8 cellular contexts compared by ENCODE assay signal in the genomic region with DNA sequence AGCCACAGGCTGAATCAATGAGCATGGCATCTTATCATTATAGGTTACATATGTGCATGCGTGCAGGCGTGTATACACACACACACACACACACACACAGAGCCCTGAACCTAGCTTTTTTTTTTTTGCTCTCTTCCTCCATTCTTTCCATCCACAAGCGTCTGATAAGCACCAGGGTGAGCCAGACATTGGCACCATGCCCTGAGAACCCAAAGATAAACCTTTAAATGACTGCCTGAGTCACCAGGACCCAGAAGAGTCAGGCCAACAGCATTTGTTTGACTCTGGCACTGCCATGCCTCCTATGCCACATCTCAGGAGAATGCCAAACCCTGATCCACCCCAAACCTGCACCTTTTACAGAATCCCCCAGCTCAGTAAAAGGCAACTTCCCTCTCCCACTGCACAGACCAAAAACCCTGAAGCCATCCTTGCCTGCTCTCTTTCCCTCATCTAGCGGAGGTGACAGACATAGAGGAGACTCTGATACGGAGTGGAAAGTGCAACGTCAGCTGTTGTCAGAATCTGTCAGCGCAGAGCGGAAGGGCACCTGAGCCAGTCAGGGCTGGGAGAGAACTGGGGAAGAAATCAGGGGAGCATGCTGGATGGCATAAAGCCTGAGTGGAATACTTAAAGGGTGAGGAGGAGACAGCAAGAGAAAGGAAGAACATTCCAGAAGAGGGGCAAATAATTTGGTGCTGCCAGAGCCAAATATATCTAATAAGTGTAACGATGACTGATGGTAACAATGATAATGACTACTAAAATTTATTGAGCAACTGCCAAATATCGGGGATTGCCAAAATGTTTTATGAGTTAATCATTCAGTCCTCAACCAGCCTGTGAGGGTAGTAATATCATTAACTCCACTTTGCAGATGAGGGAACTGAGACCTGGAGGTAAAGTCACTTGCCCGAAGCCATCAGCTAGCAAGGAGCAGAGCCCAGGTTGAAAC. TPM values are rescaled to one million over a fixed set of nuclear protein-coding genes. Genes with fewer than 3 reads are reported as not detected.
DNase-seq lines count a peak whose midpoint lies in the region; TF ChIP-seq lines count a peak whose summit lies in the region.

No MANE protein-coding gene starts in this region.

- no peak overlapping the region for H2BK12ac ChIP-seq in H9 (ENCODE audit: insufficient read length, low read depth, low read length)

- no peak overlapping the region for H3T11ph ChIP-seq in H9 (ENCODE audit: low read length)

- no peak overlapping the region for H3K4me2 ChIP-seq in H9 (ENCODE audit: insufficient read depth, insufficient read length, low read length)

- H3K9me3 ChIP-seq in H9 (ENCODE audit: control insufficient read depth, low read depth, low read length): no peaks in the 10 kb centered on the region

- no peaks in the 10 kb centered on the region; a peak in 1 of 5 replicates for H3K9me3 Mint-ChIP-seq in H9
- no peaks in the 10 kb centered on the region for H3K9me3 Mint-ChIP-seq in endothelial cell (ENCODE audit: unreplicated experiment)

- no peaks in the 10 kb centered on the region for H3K79me1 ChIP-seq in H9 (ENCODE audit: insufficient read depth, low read depth, low read length, poor library complexity, severe bottlenecking)

- H4K91ac ChIP-seq in H9 (ENCODE audit: insufficient read length, low read depth, low read length): no peak overlapping the region

- H3K4ac ChIP-seq in H9 (ENCODE audit: low read depth, low read length): no peak overlapping the region

- no peak overlapping the region for H2AFZ ChIP-seq in H9 (ENCODE audit: low read length)

- no peak overlapping the region for H4K8ac ChIP-seq in H9 (replicated peaks; ENCODE audit: insufficient read length, low read depth, low read length)

- peaks cover 5% of the 10 kb centered on the region; the same call in 1 of the 2 replicates for H3K27me3 ChIP-seq in H9 (ENCODE audit: insufficient read depth, low read length)

- H2BK5ac ChIP-seq in H9 (ENCODE audit: insufficient read length, low read length): no peak overlapping the region

- H3K18ac ChIP-seq in H9 (ENCODE audit: insufficient read length, low read depth, low read length): no peak overlapping the region

- no peak overlapping the region for H3K56ac ChIP-seq in H9 (ENCODE audit: insufficient read length, low read depth, low read length)

- DNase-seq in COLO829 (ENCODE audit: low spot score): peak; percentile 58
- DNase-seq in NCI-H69 (lab: John Stamatoyannopoulos, UW): peak; percentile 52
- peak; percentile 82 for DNase-seq in activated effector memory CD4-positive, alpha-beta T cell treated with anti-CD3 and anti-CD28 coated beads, Interleukin-2, amount 50 U/mL, for 16 hours
- DNase-seq in iris pigment epithelial cell (ENCODE audit: low read depth): peak; percentile 93
- peak in 2 of 3 donors; percentile 35 to 38 for DNase-seq in stimulated activated CD4-positive, alpha-beta T cell treated with anti-CD3 and anti-CD28 coated beads, TNF-alpha, amount 100 ng/mL, for 48 hours (ENCODE audit: low read depth in 3 of 3)
- DNase-seq in H9: no peak
- no peak for DNase-seq in endothelial cell (ENCODE audit: low spot score)
- no peak for DNase-seq in putamen (ENCODE audit: low spot score)

- H3K27ac ChIP-seq in H9 (ENCODE audit: insufficient read length, low read depth, low read length): no peak overlapping the region

- no peaks in the 10 kb centered on the region for H3K4me1 ChIP-seq in H9 (ENCODE audit: insufficient read depth, low read length)

- H3K79me2 ChIP-seq in H9 (ENCODE audit: insufficient read depth, low read length): no peaks in the 10 kb centered on the region; the same call in 1 of the 2 replicates

- no peak overlapping the region for H2AK5ac ChIP-seq in H9 (ENCODE audit: insufficient read length, low read length)

- H3K23me2 ChIP-seq in H9 (ENCODE audit: insufficient read length, low read depth, low read length, poor library complexity, severe bottlenecking): peaks cover 5% of the 10 kb centered on the region

- TF ChIP-seq CTCF in H9 (conservative IDR thresholded peaks at IDR 0.05) (no peak), endothelial cell (IDR thresholded peaks at IDR 0.05; ENCODE audit: unreplicated experiment) (no peak)

- no peak overlapping the region for H2BK20ac ChIP-seq in H9 (ENCODE audit: low read depth, low read length, poor library complexity, severe bottlenecking)

- no peak overlapping the region for H3K14ac ChIP-seq in H9 (ENCODE audit: insufficient read depth, low read length)

- H4K5ac ChIP-seq in H9 (ENCODE audit: insufficient read length, low read depth, low read length): no peak overlapping the region

- H3K36me3 Mint-ChIP-seq in H9 (ENCODE audit: insufficient read depth in 1 of 3, low read depth in 3 of 3) (peaks cover 0 to 3% (median 0%) of the 10 kb centered on the region in 3 experiments; a peak in 3 of 7 replicates), endothelial cell (ENCODE audit: low read depth, unreplicated experiment) (peaks cover 12% of the 10 kb centered on the region)

- H2BK15ac ChIP-seq in H9 (ENCODE audit: low read depth, low read length): no peak overlapping the region

- H3K4me3 Mint-ChIP-seq in H9 (no peak overlapping the region), endothelial cell (ENCODE audit: unreplicated experiment) (no peak overlapping the region)

- H4K20me1 ChIP-seq in H9 (ENCODE audit: control insufficient read depth, insufficient read depth, insufficient read length): no peaks in the 10 kb centered on the region

- peaks cover 34% of the 10 kb centered on the region for H3K27me3 Mint-ChIP-seq in H9 (ENCODE audit: low read depth)
- H3K27me3 Mint-ChIP-seq in endothelial cell (ENCODE audit: unreplicated experiment): peaks cover 12% of the 10 kb centered on the region

- no peak overlapping the region for H2BK120ac ChIP-seq in H9 (ENCODE audit: low read depth, low read length, poor library complexity, severe bottlenecking)

- no peak overlapping the region for H3K9ac ChIP-seq in H9 (ENCODE audit: extremely low read depth, insufficient read length, low read length)

- no peak overlapping the region for H3K23ac ChIP-seq in H9 (ENCODE audit: insufficient read length, low read depth, low read length)

- H3K4me1 Mint-ChIP-seq in H9 (peaks cover 5 to 12% of the 10 kb centered on the region in 2 experiments; a peak in 3 of 4 replicates), endothelial cell (ENCODE audit: unreplicated experiment) (peaks cover 17% of the 10 kb centered on the region)

- WGBS in H9 (ENCODE audit: extremely low coverage, insufficient read length, low lambda C conversion rate): no CpG with 5 or more reads among the region's 11 CpGs

- H3K27ac Mint-ChIP-seq in H9: peak overlapping the region in 1 of 3 experiments; percentile 1; a peak in 1 of 7 replicates
- H3K27ac Mint-ChIP-seq in endothelial cell (ENCODE audit: unreplicated experiment): no peak overlapping the region

RNA-seq across cellular contexts. Expression of gene PARP12, which starts 3.2 kb away (rescaled TPM):
- total RNA-seq in H9 (2021): 11.1 and 11.8 TPM in 2 replicates
- 14.5 TPM for total RNA-seq in endothelial cell (ENCODE audit: unreplicated experiment)

Comparison
In these comparisons a context has a peak if more than half of its experiments do, and no peak if none do; other contexts are left out.
1. DNase-seq: peak in COLO829 (single experiment), NCI-H69 (single experiment), activated effector memory CD4-positive, alpha-beta T cell treated with anti-CD3 and anti-CD28 coated beads, Interleukin-2, amount 50 U/mL, for 16 hours (single experiment), iris pigment epithelial cell (single experiment) and stimulated activated CD4-positive, alpha-beta T cell treated with anti-CD3 and anti-CD28 coated beads, TNF-alpha, amount 100 ng/mL, for 48 hours (2 of 3); none in H9 (single experiment), endothelial cell (single experiment) and putamen (single experiment).